ENCODE assay signal across 1 cellular context in genomic region chr9:78938821-78939220, GRCh38.
TF ChIP-seq lines count a peak whose summit lies in the region.

No MANE protein-coding gene starts in this region.

TF ChIP-seq in IMR-90, 13 proteins besides CTCF, POLR2A, EP300 and RAD21 (continued from another document):
- no peak for TF ChIP-seq MAFK (IDR thresholded peaks at IDR 0.05; ENCODE audit: low read depth, low read length)
- TF ChIP-seq NFE2L2 (IDR thresholded peaks at IDR 0.05; ENCODE audit: low read depth, low read length): no peak
